16 cellular contexts compared by ENCODE assay signal in the genomic region with DNA sequence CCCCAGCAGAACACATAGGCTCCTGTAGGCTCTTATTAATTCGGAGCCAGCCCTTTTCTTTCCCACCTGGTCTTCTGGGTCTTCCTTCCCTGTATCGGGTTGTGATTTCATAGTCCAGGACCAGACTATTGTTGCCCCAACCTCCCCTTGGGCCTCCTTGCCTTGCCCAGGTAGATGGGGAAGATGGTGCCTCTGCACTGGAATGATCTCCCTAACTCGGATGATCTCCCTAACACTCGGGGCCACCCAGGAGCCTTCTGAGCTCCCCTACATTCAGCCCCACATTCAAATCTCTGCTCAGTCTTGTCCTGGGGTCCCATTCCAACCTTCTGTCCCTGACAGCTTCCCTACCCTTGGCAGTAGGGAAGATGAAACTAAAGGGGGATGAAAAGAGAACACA. TPM values are rescaled to one million over a fixed set of nuclear protein-coding genes. Genes with fewer than 3 reads are reported as not detected.
DNase-seq lines count a peak whose midpoint lies in the region; ATAC-seq and TF ChIP-seq lines count a peak whose summit lies in the region.
"Had no signal": no experiment of that assay in that cellular context is flagged by ENCODE, and none has a peak within 500 bp of the region (broad histone marks: within the 10 kb centered on the region; RNA-seq: fewer than 3 reads in every experiment).

No MANE protein-coding gene starts in this region.

- H3K9me3 Mint-ChIP-seq in activated naive CD8-positive, alpha-beta T cell treated with anti-CD3 and anti-CD28 coated beads, Interleukin-2, amount 50 U/mL, for 24 hours = no peaks in the 10 kb centered on the region
- H3K9me3 Mint-ChIP-seq in natural killer cell = no peaks in the 10 kb centered on the region
- H3K9me3 Mint-ChIP-seq: H9 had no signal

- H3K36me3 Mint-ChIP-seq in activated naive CD8-positive, alpha-beta T cell treated with anti-CD3 and anti-CD28 coated beads, Interleukin-2, amount 50 U/mL, for 24 hours (ENCODE audit: low read depth) = peaks cover 17% of the 10 kb centered on the region
- peaks cover 8% of the 10 kb centered on the region for H3K36me3 Mint-ChIP-seq in natural killer cell

- H3K4me1 Mint-ChIP-seq in activated naive CD8-positive, alpha-beta T cell treated with anti-CD3 and anti-CD28 coated beads, Interleukin-2, amount 50 U/mL, for 24 hours = peaks cover 59% of the 10 kb centered on the region
- H3K4me1 Mint-ChIP-seq in natural killer cell = peaks cover 53 to 72% of the 10 kb centered on the region in 2 donors

- ATAC-seq in left cardiac atrium (no peak), natural killer cell (no peak), GM21723 (IDR thresholded peaks at IDR 0.05; ENCODE audit: unreplicated experiment) (no peak)
- ATAC-seq in activated naive CD8-positive, alpha-beta T cell treated with anti-CD3 and anti-CD28 coated beads, Interleukin-2, amount 50 U/mL, for 24 hours = no peak

- no peaks in the 10 kb centered on the region for H3K9me3 ChIP-seq in right atrium auricular region
- H3K9me3 ChIP-seq: MG63 had no signal

- TF ChIP-seq CTCF in right atrium auricular region (IDR thresholded peaks at IDR 0.05) (no peak), natural killer cell (IDR thresholded peaks at IDR 0.05) (no peak)

- no peak overlapping the region for H3K4me3 Mint-ChIP-seq in activated naive CD8-positive, alpha-beta T cell treated with anti-CD3 and anti-CD28 coated beads, Interleukin-2, amount 50 U/mL, for 24 hours
- H3K4me3 Mint-ChIP-seq in natural killer cell = no peak overlapping the region
- H3K4me3 Mint-ChIP-seq: H9 had no signal

- no peaks in the 10 kb centered on the region for H3K27me3 Mint-ChIP-seq in activated naive CD8-positive, alpha-beta T cell treated with anti-CD3 and anti-CD28 coated beads, Interleukin-2, amount 50 U/mL, for 24 hours
- H3K27me3 Mint-ChIP-seq in natural killer cell (ENCODE audit: low read depth in 2 of 2) = no peaks in the 10 kb centered on the region

- H3K4me1 ChIP-seq in right atrium auricular region = peaks cover 0 to 76% of the 10 kb centered on the region in 2 donors

- peak; percentile 56 for DNase-seq in right atrium auricular region (ENCODE audit: low spot score)
- DNase-seq in left cardiac atrium = no peak
- DNase-seq in activated naive CD8-positive, alpha-beta T cell treated with anti-CD3 and anti-CD28 coated beads, Interleukin-2, amount 50 U/mL, for 24 hours = peak; percentile 4
- DNase-seq in natural killer cell = no peak
- no peak for DNase-seq in NCI-H1694 treated with DMSO at 0.1 percent for 48 hours (lab: John Stamatoyannopoulos, UW)
- DNase-seq in NCI-H187 (lab: John Stamatoyannopoulos, UW) = no peak
- no peak for DNase-seq in iPS-NIHi7 (ENCODE audit: extremely low spot score)
- DNase-seq: C1 segment of cervical spinal cord; H9; hippocampal formation; MG63; stimulated activated CD4-positive, alpha-beta T cell treated with anti-CD3 and anti-CD28 coated beads, Interleukin-2, amount 100 ng/mL, for 24 hours had no signal

- H3K27ac ChIP-seq in right atrium auricular region = no peak overlapping the region

- peak overlapping the region; percentile 96 for H3K27ac Mint-ChIP-seq in activated naive CD8-positive, alpha-beta T cell treated with anti-CD3 and anti-CD28 coated beads, Interleukin-2, amount 50 U/mL, for 24 hours
- peak overlapping the region; percentile 95 to 100 for H3K27ac Mint-ChIP-seq in natural killer cell
- H3K27ac Mint-ChIP-seq: H9 had no signal

- H3K27me3 ChIP-seq in right atrium auricular region = no peaks in the 10 kb centered on the region
- H3K27me3 ChIP-seq: MG63 had no signal

- no peak overlapping the region for H3K4me3 ChIP-seq in right atrium auricular region
- H3K4me3 ChIP-seq: MG63 had no signal

- no peaks in the 10 kb centered on the region for H3K36me3 ChIP-seq in right atrium auricular region

- intact Hi-C loops in left cardiac atrium (cut with DNase I) = loop anchor here in 1 of 2 donors (5.0 kb wide), 1 partner anchor 81 kb away; no protein-coding TSS in a partner anchor
- intact Hi-C loops in natural killer cell (cut with micrococcal nuclease) = loop anchor here (5.0 kb wide), 1 partner anchor 696 kb away; a partner anchor contains a TSS

RNA-seq across cellular contexts. Expression of a gene that starts 2.7 kb away (rescaled TPM):
- 10 to 100 TPM; 10.1 to 15.8 TPM for total RNA-seq in right atrium auricular region
- total RNA-seq in left cardiac atrium = 10 to 100 TPM; 11.8 to 21.4 TPM
- 1,000 to 10,000 TPM; 1,190 to 1,513 (median 1,282) TPM for total RNA-seq in natural killer cell

RNA-seq across cellular contexts. Expression of a gene that starts 50.1 kb away (rescaled TPM):
- total RNA-seq in right atrium auricular region (not detected), left cardiac atrium (not detected), natural killer cell (not detected)
- total RNA-seq: epithelial cell of proximal tubule, G401, H9, OCI-LY7 had no signal

Comparison
In these comparisons a context has a peak if more than half of its experiments do, and no peak if none do; other contexts are left out.
1. DNase-seq: peak in right atrium auricular region (single experiment) and activated naive CD8-positive, alpha-beta T cell treated with anti-CD3 and anti-CD28 coated beads, Interleukin-2, amount 50 U/mL, for 24 hours (single experiment); none in left cardiac atrium (single experiment), natural killer cell (single experiment), NCI-H1694 treated with DMSO at 0.1 percent for 48 hours (single experiment), NCI-H187 (0 of 2) and iPS-NIHi7 (single experiment).
2. RNA of a gene that starts 2.7 kb away (total RNA-seq): 1,190 to 1,513 TPM in natural killer cell; 11.8 to 21.4 TPM in left cardiac atrium and 10.1 to 15.8 TPM in right atrium auricular region; every median in the first group is over 10 times any median in the second.